Comparison of ENCODE assay signal across 16 cellular contexts in the genomic region with DNA sequence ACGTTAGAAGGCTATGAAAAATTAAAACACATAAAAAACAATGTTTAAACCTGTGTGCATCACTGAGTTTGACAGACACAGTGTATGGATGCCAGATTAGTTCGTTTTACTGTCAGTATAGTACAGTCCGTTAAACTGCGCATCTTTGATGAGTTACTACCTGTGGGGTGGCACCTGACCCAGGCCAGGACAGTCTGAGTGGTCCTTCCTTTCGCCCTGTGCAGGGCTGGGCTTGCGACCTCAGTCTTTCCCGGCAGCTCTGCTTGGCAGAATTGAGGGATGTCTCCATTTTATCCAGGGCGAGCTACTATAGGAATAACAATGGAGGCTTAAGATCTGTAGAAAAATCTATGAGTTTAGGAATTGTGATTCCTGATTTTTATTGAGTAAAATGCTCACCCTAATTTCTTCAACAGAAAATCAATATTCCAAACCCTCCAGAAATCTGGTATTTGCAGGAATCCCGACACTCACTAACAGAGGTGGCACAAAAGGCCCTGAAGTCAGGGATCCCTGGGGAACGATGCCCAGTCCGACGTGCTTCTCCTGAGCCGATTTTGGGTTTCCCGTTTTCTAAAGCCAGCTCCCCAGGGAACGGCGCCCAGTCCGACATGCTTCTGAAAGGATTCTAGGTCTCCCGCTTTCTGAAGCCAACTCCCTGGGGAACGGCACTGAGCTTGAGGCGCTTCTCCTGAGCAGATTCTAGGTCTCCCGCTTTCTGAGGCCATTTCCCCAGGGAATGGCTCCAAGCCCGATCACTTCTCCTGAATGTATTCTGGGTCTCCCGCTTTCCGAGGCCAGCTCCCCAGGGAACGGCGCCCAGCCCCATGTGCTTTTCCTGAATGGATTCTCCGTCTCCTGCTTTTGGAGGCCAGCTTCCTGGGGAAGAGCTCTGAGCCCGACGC.
A peak's percentile ranks its signal among the peaks of the same experiment; 100 is the strongest.
DNase-seq lines count a peak whose midpoint lies in the region; ATAC-seq and TF ChIP-seq lines count a peak whose summit lies in the region.
"Had no signal": no experiment of that assay in that cellular context is flagged by ENCODE, and none has a peak within 500 bp of the region (broad histone marks: within the 10 kb centered on the region; RNA-seq: fewer than 3 reads in every experiment).

No MANE protein-coding gene starts in this region.

- H3K36me3 ChIP-seq in endodermal cell (ENCODE audit: control insufficient read depth, insufficient read depth, low read length), result no peaks in the 10 kb centered on the region
- H3K36me3 ChIP-seq: BLaER1 had no signal

- no peak for ATAC-seq in activated CD4-positive, CD25-positive, alpha-beta regulatory T cell treated with anti-CD3 and anti-CD28 coated beads, Interleukin-2, amount 50 U/mL, for 24 hours

- H3K27ac ChIP-seq in endodermal cell (ENCODE audit: low read depth, low read length), result no peak overlapping the region
- H3K27ac ChIP-seq: 22Rv1, BLaER1 had no signal

- no peaks in the 10 kb centered on the region for H3K36me3 Mint-ChIP-seq in endodermal cell (ENCODE audit: low read depth)
- H3K36me3 Mint-ChIP-seq: CD8-positive, alpha-beta memory T cell had no signal

- H3K4me1 Mint-ChIP-seq in endodermal cell, result no peaks in the 10 kb centered on the region
- H3K4me1 Mint-ChIP-seq: CD8-positive, alpha-beta memory T cell had no signal

- no peaks in the 10 kb centered on the region for H3K4me1 ChIP-seq in endodermal cell (ENCODE audit: control insufficient read depth, insufficient read depth, low read length)
- H3K4me1 ChIP-seq: BLaER1, Caco-2 had no signal

- DNase-seq in activated CD4-positive, CD25-positive, alpha-beta regulatory T cell treated with anti-CD3 and anti-CD28 coated beads, Interleukin-2, amount 50 U/mL, for 72 hours, result peak; percentile 8
- peak; percentile 23 for DNase-seq in GM13977 (ENCODE audit: low spot score)
- peak; percentile 30 for DNase-seq in endodermal cell
- DNase-seq in posterior vena cava (ENCODE audit: low spot score), result peak; percentile 67
- DNase-seq in epidermal melanocyte (ENCODE audit: insufficient read length, low spot score), result no peak
- DNase-seq in NCI-H187 treated with DMSO at 0.1 percent for 48 hours (lab: John Stamatoyannopoulos, UW), result no peak
- DNase-seq in NCI-H2029 treated with DMSO at 0.1 percent for 48 hours (lab: John Stamatoyannopoulos, UW), result no peak
- DNase-seq: AML-193, GDM1, HCEC 1CT, HFFc6 had no signal

- TF ChIP-seq CTCF in GM13977 (IDR thresholded peaks at IDR 0.05; ENCODE audit: extremely low read depth, insufficient read depth, missing control alignments) (no peak), endodermal cell (conservative IDR thresholded peaks at IDR 0.05) (no peak)

- H3K27ac Mint-ChIP-seq in endodermal cell, result no peak overlapping the region
- H3K27ac Mint-ChIP-seq: CD8-positive, alpha-beta memory T cell; HFFc6 had no signal

- H3K9me3 Mint-ChIP-seq in endodermal cell, result peaks cover 4% of the 10 kb centered on the region
- H3K9me3 Mint-ChIP-seq: CD8-positive, alpha-beta memory T cell had no signal

- WGBS in endodermal cell (ENCODE audit: insufficient coverage in 1 of 2, insufficient read length in 1 of 2), 2 experiments, result 85 to 86% methylated on average over 16 to 29 of the region's 29 CpGs

- no peak overlapping the region for H3K9ac ChIP-seq in endodermal cell (ENCODE audit: extremely low read depth, low read length, poor library complexity, severe bottlenecking)
- H3K9ac ChIP-seq: BLaER1 had no signal

- H3K4me3 ChIP-seq in endodermal cell (ENCODE audit: low read length), result no peak overlapping the region
- H3K4me3 ChIP-seq: BLaER1 had no signal

- no peaks in the 10 kb centered on the region for H3K27me3 Mint-ChIP-seq in endodermal cell (ENCODE audit: insufficient read depth)

- in situ Hi-C loops in GM13977 (cut with MboI; ENCODE audit: low pct_unique_long_range_greater_than_20kb, low sequenced_read_pairs, unreplicated experiment), result no loop called here

- intact Hi-C loops in posterior vena cava (cut with DNase I), result no loop called here

- no peaks in the 10 kb centered on the region for H3K27me3 ChIP-seq in endodermal cell (ENCODE audit: control insufficient read depth, insufficient read depth, low read length, poor library complexity, severe bottlenecking)
- H3K27me3 ChIP-seq: BLaER1 had no signal

- H3K4me3 Mint-ChIP-seq in endodermal cell, result no peak overlapping the region
- H3K4me3 Mint-ChIP-seq: CD8-positive, alpha-beta memory T cell; HFFc6 had no signal

- peaks cover 57% of the 10 kb centered on the region for H3K9me3 ChIP-seq in endodermal cell (ENCODE audit: control insufficient read depth, low read length)
- H3K9me3 ChIP-seq: BLaER1, Caco-2 had no signal

Comparison
In these comparisons a context has a peak if more than half of its experiments do, and no peak if none do; other contexts are left out.
1. DNase-seq: peak in activated CD4-positive, CD25-positive, alpha-beta regulatory T cell treated with anti-CD3 and anti-CD28 coated beads, Interleukin-2, amount 50 U/mL, for 72 hours (single experiment), GM13977 (single experiment), endodermal cell (single experiment) and posterior vena cava (single experiment); none in epidermal melanocyte (single experiment), NCI-H187 treated with DMSO at 0.1 percent for 48 hours (single experiment) and NCI-H2029 treated with DMSO at 0.1 percent for 48 hours (single experiment).